Comparison of ENCODE assay signal across 11 cellular contexts in genomic region chr3:3828417-3828816, GRCh38. TPM values are rescaled to one million over a fixed set of nuclear protein-coding genes. Genes with fewer than 3 reads are reported as not detected.
A peak's percentile ranks its signal among the peaks of the same experiment; 100 is the strongest.
DNase-seq lines count a peak whose midpoint lies in the region; ATAC-seq, FAIRE-seq and TF ChIP-seq lines count a peak whose summit lies in the region.
"Not testable (repeated sequence)": the region's sequence is repeated elsewhere in the genome, so short reads cannot be mapped to it uniquely, and the experiment has no call there.
"Had no signal": no experiment of that assay in that cellular context is flagged by ENCODE, and none has a peak within 500 bp of the region (broad histone marks: within the 10 kb centered on the region; RNA-seq: fewer than 3 reads in every experiment).

No MANE protein-coding gene starts in this region.

- not testable (repeated sequence) for H3K4me2 ChIP-seq in HepG2 (ENCODE audit: low read depth, low read length)

- in situ Hi-C loops in HepG2 (cut with HindIII; ENCODE audit: extremely low pct_ligation_motif_present, low pct_unique_long_range_greater_than_20kb) = not testable (repeated sequence)

- not testable (repeated sequence) for H3K27me3 Mint-ChIP-seq in endodermal cell (ENCODE audit: insufficient read depth); memory B cell

- not testable (repeated sequence) for H3K9ac ChIP-seq in endodermal cell (ENCODE audit: extremely low read depth, low read length, poor library complexity, severe bottlenecking); HepG2 (ENCODE audit: insufficient read depth, low read depth, low read length)

- POLR2A ChIA-PET in HEK293 (lab: Yijun Ruan, JAX); HepG2 (lab: Yijun Ruan, JAX): not testable (repeated sequence)

- TF ChIP-seq CTCF in HEK293 (tag by site-specific recombination; IDR thresholded peaks at IDR 0.05); endodermal cell (conservative IDR thresholded peaks at IDR 0.05); HepG2 (CRISPR knock-in tag; IDR thresholded peaks at IDR 0.05): not testable (repeated sequence)

- not testable (repeated sequence) for BruUV-seq in HepG2 (replicated peaks; lab: Mats Ljungman, UMichigan)

- H3K4me3 ChIP-seq in HEK293 (ENCODE audit: low read depth, low read length); endodermal cell (ENCODE audit: low read length); HepG2 (replicated peaks in 1 of 3; ENCODE audit: insufficient read depth in 1 of 3, low read depth in 2 of 3, low read length in 3 of 3): not testable (repeated sequence)

- H3K9me3 Mint-ChIP-seq in endodermal cell = peaks cover 28% of the 10 kb centered on the region
- H3K9me3 Mint-ChIP-seq in memory B cell = not testable (repeated sequence)

- FAIRE-seq in HepG2 (lab: Jason Lieb, UNC) = not testable (repeated sequence)

- peaks cover 89% of the 10 kb centered on the region for H3K36me3 Mint-ChIP-seq in endodermal cell (ENCODE audit: low read depth)
- H3K36me3 Mint-ChIP-seq in memory B cell = peaks cover 17% of the 10 kb centered on the region

- H3K4me1 ChIP-seq in HEK293 (ENCODE audit: control insufficient read depth, insufficient read depth, low read length); endodermal cell (ENCODE audit: control insufficient read depth, insufficient read depth, low read length); HepG2 (ENCODE audit: insufficient read depth, low read length): not testable (repeated sequence)

- not testable (repeated sequence) for H2AFZ ChIP-seq in HepG2 (ENCODE audit: low read length)

- CTCF ChIA-PET in HEK293 (lab: Yijun Ruan, JAX); HepG2 (lab: Yijun Ruan, JAX; ENCODE audit: low intra/inter-chr PET ratio, low total read pairs): not testable (repeated sequence)

- H3K27ac ChIP-seq in HEK293 (ENCODE audit: extremely low read depth, low read depth, low read length); endodermal cell (ENCODE audit: low read depth, low read length); HepG2 (ENCODE audit: extremely low read length, insufficient read depth, low read length): not testable (repeated sequence)

- not testable (repeated sequence) for TF ChIP-seq RAD21 in HepG2 (CRISPR knock-in tag; IDR thresholded peaks at IDR 0.05)

- H3K36me3 ChIP-seq in HEK293 (ENCODE audit: control insufficient read depth in 2 of 2, insufficient read depth in 1 of 2, low read length in 2 of 2); HepG2 (replicated peaks in 1 of 2; ENCODE audit: control insufficient read depth in 1 of 2, insufficient read depth in 2 of 2, low read length in 2 of 2): not testable (repeated sequence)
- peaks cover 91% of the 10 kb centered on the region for H3K36me3 ChIP-seq in endodermal cell (ENCODE audit: control insufficient read depth, insufficient read depth, low read length)

- not testable (repeated sequence) for H3K4me1 Mint-ChIP-seq in endodermal cell, memory B cell

- not testable (repeated sequence) for TF ChIP-seq POLR2A in HepG2 (IDR thresholded peaks at IDR 0.05; ENCODE audit: insufficient read depth in 1 of 2, low read depth in 2 of 2, low read length in 2 of 2)

- not testable (repeated sequence) for TF ChIP-seq EP300 in HepG2 (IDR thresholded peaks at IDR 0.05; ENCODE audit: low read depth in 2 of 2, low read length in 2 of 2); HepG2 (CRISPR knock-in tag; IDR thresholded peaks at IDR 0.05; ENCODE audit: borderline replicate concordance)

- not testable (repeated sequence) for ATAC-seq in HepG2; memory B cell (ENCODE audit: low read depth)

- intact Hi-C loops in HepG2 (cut with micrococcal nuclease; ENCODE audit: unreplicated experiment) = not testable (repeated sequence)

- not testable (repeated sequence) for H3K79me2 ChIP-seq in HepG2 (ENCODE audit: insufficient read depth, low read length)

- WGBS in endodermal cell (ENCODE audit: insufficient coverage in 1 of 2, insufficient read length in 1 of 2), 2 experiments = 94 to 97% methylated on average over 2 to 3 of the region's 3 CpGs
- 2% methylated on average over 3 of the region's 3 CpGs for WGBS in HepG2 (ENCODE audit: low lambda C conversion rate)

- not testable (repeated sequence) for H3K4me3 Mint-ChIP-seq in endodermal cell, memory B cell

- H4K20me1 ChIP-seq in HepG2 (ENCODE audit: insufficient read depth, low read length) = not testable (repeated sequence)

- H3K27ac Mint-ChIP-seq in endodermal cell (peak overlapping the region; percentile 12), memory B cell (peak overlapping the region; percentile 33)

- not testable (repeated sequence) for H3K27me3 ChIP-seq in endodermal cell (ENCODE audit: control insufficient read depth, insufficient read depth, low read length, poor library complexity, severe bottlenecking); HepG2 (ENCODE audit: control insufficient read depth in 1 of 2, insufficient read depth in 2 of 2, low read length in 2 of 2)

- peak; percentile 5 for DNase-seq in NCI-H82 (lab: John Stamatoyannopoulos, UW)
- not testable (repeated sequence) for DNase-seq in endodermal cell; HepG2 (ENCODE audit: low spot score); memory B cell (ENCODE audit: low spot score in 2 of 2)

- H3K9me3 ChIP-seq in HEK293 (ENCODE audit: control insufficient read depth, insufficient read depth, low read depth, low read length); HepG2 (ENCODE audit: low read length): not testable (repeated sequence)
- peaks cover 24% of the 10 kb centered on the region for H3K9me3 ChIP-seq in endodermal cell (ENCODE audit: control insufficient read depth, low read length)

TF ChIP-seq in HEK293, 187 proteins besides CTCF, POLR2A, EP300 and RAD21:
- peak; percentile 51; the same call in 1 of the 2 replicates for TF ChIP-seq ATF2 (tag by site-specific recombination; IDR thresholded peaks at IDR 0.05; ENCODE audit: low read depth)

TF ChIP-seq in HepG2, 621 proteins besides CTCF, POLR2A, EP300 and RAD21:
- peak; percentile 71 for TF ChIP-seq ATF7 (IDR thresholded peaks at IDR 0.05)
- not testable (repeated sequence) for TF ChIP-seq ATF7 (CRISPR knock-in tag; IDR thresholded peaks at IDR 0.05)

RNA-seq across cellular contexts. Expression of gene LRRN1, which starts 29.2 kb away (rescaled TPM):
- total RNA-seq in endodermal cell (100 to 1,000 TPM; 109 to 222 TPM), HepG2 (2016; rRNA removed; fragmentation: Illumina TruSeq; extraction: Trizol) (not detected in 2 replicates)
- 193 TPM for polyA plus RNA-seq in endodermal cell (2013, experiment 1 of 2)
- polyA plus RNA-seq in endodermal cell (2013, experiment 2 of 2) = 168 TPM
- total RNA-seq in HepG2 (2016; cell fraction: cytosol; rRNA removed; fragmentation: Illumina TruSeq; extraction: Trizol; ENCODE audit: low read depth) = not detected in 2 replicates
- not detected in 2 replicates for total RNA-seq in HepG2 (2016; cell fraction: insoluble cytoplasmic fraction; rRNA removed; fragmentation: Illumina TruSeq; extraction: Trizol)
- not detected in 2 replicates for total RNA-seq in HepG2 (2016; cell fraction: membrane; rRNA removed; fragmentation: Illumina TruSeq; extraction: Trizol)
- total RNA-seq in HepG2 (2016; cell fraction: nucleus; rRNA removed; fragmentation: Illumina TruSeq; extraction: Trizol) = not detected in 2 replicates
- 0.01 TPM in 1 of 2 replicates, not detected in the other for polyA plus RNA-seq in HepG2 (2011; rRNA removed)
- not detected in 2 replicates for polyA plus RNA-seq in HepG2 (2011; cell fraction: cytosol; rRNA removed)
- polyA plus RNA-seq in HepG2 (2011; cell fraction: nucleus; rRNA removed) = 0.03 TPM in 1 of 2 replicates, not detected in the other
- polyA plus RNA-seq in HepG2 (2012) = 0.04 TPM in 1 of 2 replicates, not detected in the other
- not detected in 2 replicates for polyA plus RNA-seq in HepG2 (2016; cell fraction: cytosol; fragmentation: Illumina TruSeq; extraction: Trizol; ENCODE audit: low read depth)
- not detected in 2 replicates for polyA plus RNA-seq in HepG2 (2016; cell fraction: insoluble cytoplasmic fraction; fragmentation: Illumina TruSeq; extraction: Trizol; ENCODE audit: low read depth)
- not detected in 2 replicates for polyA plus RNA-seq in HepG2 (2016; cell fraction: membrane; fragmentation: Illumina TruSeq; extraction: Trizol; ENCODE audit: low read depth)
- not detected in 2 replicates for polyA plus RNA-seq in HepG2 (2016; cell fraction: nucleus; fragmentation: Illumina TruSeq; extraction: Trizol; ENCODE audit: insufficient read depth, low read depth)
- not detected in 2 replicates for polyA minus RNA-seq in HepG2 (2011; rRNA and poly(A)+ RNA removed; ENCODE audit: low replicate concordance)
- not detected in 2 replicates for polyA minus RNA-seq in HepG2 (2011; cell fraction: cytosol; rRNA and poly(A)+ RNA removed)
- polyA minus RNA-seq in HepG2 (2011; cell fraction: nucleus; rRNA and poly(A)+ RNA removed) = not detected in 2 replicates
- total RNA-seq: A673, Daoy had no signal
- polyA plus RNA-seq: A549, AG04450, BJ, CD14-positive monocyte had no signal

Comparison
In these comparisons a context has a peak if more than half of its experiments do, and no peak if none do; other contexts are left out.
1. RNA of gene LRRN1, which starts 29.2 kb away (total RNA-seq): 109 to 222 TPM in endodermal cell; not detected in HepG2; every median in the first group is over 100 times any median in the second.